19 cellular contexts compared by ENCODE assay signal in genomic region chr16:7218936-7219335, GRCh38.
"Had no signal": no experiment of that assay in that cellular context is flagged by ENCODE, and none has a peak within 500 bp of the region (broad histone marks: within the 10 kb centered on the region; RNA-seq: fewer than 3 reads in every experiment).

No MANE protein-coding gene starts in this region.

- H3K36me3 Mint-ChIP-seq: activated naive CD8-positive, alpha-beta T cell; natural killer cell treated with Interleukin-12 subunit alpha and Interleukin-12 subunit beta and Interleukin-15 and Interleukin-18, amount 100 ng/mL, for 72 hours had no signal

- H3K27me3 ChIP-seq: adrenal gland, ascending aorta, esophagus muscularis mucosa, right atrium auricular region had no signal

- ATAC-seq: activated T-cell treated with anti-CD3 and anti-CD28 coated beads, Interleukin-2, amount 50 U/mL, for 4 hours; left ventricle myocardium superior; natural killer cell treated with Interleukin-12 subunit alpha and Interleukin-12 subunit beta and Interleukin-15 and Interleukin-18, amount 100 ng/mL, for 72 hours had no signal

- H3K27ac ChIP-seq: adrenal gland, ascending aorta, esophagus muscularis mucosa, right atrium auricular region, thoracic aorta had no signal

- DNase-seq: activated CD4-positive, alpha-beta T cell treated with anti-CD3 and anti-CD28 coated beads for 1 hour; activated CD8-positive, alpha-beta memory T cell treated with anti-CD3 and anti-CD28 coated beads, Interleukin-2, amount 50 U/mL, for 48 hours; activated naive CD4-positive, alpha-beta T cell; activated T-cell treated with anti-CD3 and anti-CD28 coated beads, Interleukin-2, amount 50 U/mL, for 4 hours; adrenal gland; central memory CD4-positive, alpha-beta T cell; left ventricle myocardium superior; mammary epithelial cell; occipital lobe; stimulated activated CD4-positive, alpha-beta T cell treated with anti-CD3 and anti-CD28 coated beads, Interleukin-4, amount 100 ng/mL, for 24 hours; stimulated activated naive CD4-positive, alpha-beta T cell treated with Interleukin-2 at 50 U/mL for 16 hours; T-helper 1 cell had no signal

- H3K36me3 ChIP-seq: adrenal gland, ascending aorta, esophagus muscularis mucosa, right atrium auricular region, thoracic aorta had no signal

- H3K4me3 ChIP-seq: adrenal gland, ascending aorta, esophagus muscularis mucosa, right atrium auricular region, thoracic aorta had no signal

- H3K4me3 Mint-ChIP-seq: activated naive CD8-positive, alpha-beta T cell; activated T-cell treated with anti-CD3 and anti-CD28 coated beads, Interleukin-2, amount 50 U/mL, for 4 hours; natural killer cell treated with Interleukin-12 subunit alpha and Interleukin-12 subunit beta and Interleukin-15 and Interleukin-18, amount 100 ng/mL, for 72 hours had no signal

- H3K27me3 Mint-ChIP-seq: activated naive CD8-positive, alpha-beta T cell; natural killer cell treated with Interleukin-12 subunit alpha and Interleukin-12 subunit beta and Interleukin-15 and Interleukin-18, amount 100 ng/mL, for 72 hours had no signal

- H3K27ac Mint-ChIP-seq: activated naive CD8-positive, alpha-beta T cell; activated T-helper 2 cell treated with anti-CD3 and anti-CD28 coated beads, Interferon-gamma antibody, Interleukin-2, Interleukin-4, amounts not matched to agents 10 μg/mL and 5 μg/mL and 100 μg/mL, durations not matched to agents 14 hours and 24 hours and 36 hours; natural killer cell treated with Interleukin-12 subunit alpha and Interleukin-12 subunit beta and Interleukin-15 and Interleukin-18, amount 100 ng/mL, for 72 hours had no signal

- H3K4me1 ChIP-seq: adrenal gland, ascending aorta, esophagus muscularis mucosa, right atrium auricular region had no signal

- H3K9me3 ChIP-seq: adrenal gland, ascending aorta, esophagus muscularis mucosa, right atrium auricular region, thoracic aorta had no signal
